ENCODE assay signal across 14 cellular contexts in genomic region chr9:93033541-93033940, GRCh38. TPM values are rescaled to one million over a fixed set of nuclear protein-coding genes. Genes with fewer than 3 reads are reported as not detected.
DNase-seq lines count a peak whose midpoint lies in the region; ATAC-seq and TF ChIP-seq lines count a peak whose summit lies in the region.
"Had no signal": no experiment of that assay in that cellular context is flagged by ENCODE, and none has a peak within 500 bp of the region (broad histone marks: within the 10 kb centered on the region; RNA-seq: fewer than 3 reads in every experiment).

No MANE protein-coding gene starts in this region.

- DNase-seq in T-helper 1 cell, result no peak
- DNase-seq in nephron progenitor cell, result no peak
- DNase-seq in NCI-H69 (lab: John Stamatoyannopoulos, UW), result no peak
- DNase-seq: ACHN; activated CD4-positive, CD25-positive, alpha-beta regulatory T cell treated with anti-CD3 and anti-CD28 coated beads, Interleukin-2, amount 50 U/mL, for 72 hours; effector memory CD8-positive, alpha-beta T cell; H9; occipital lobe; substantia nigra had no signal

- TF ChIP-seq CTCF in nephron progenitor cell (IDR thresholded peaks at IDR 0.05), result no peak

- ATAC-seq in activated T-helper 17 cell treated with anti-CD3 and anti-CD28 coated beads, Interleukin-2, amount 50 U/mL, for 72 hours (replicated peaks), result no peak
- ATAC-seq in HG03521 (IDR thresholded peaks at IDR 0.05; ENCODE audit: unreplicated experiment), result no peak
- ATAC-seq in HG03139 (IDR thresholded peaks at IDR 0.05; ENCODE audit: unreplicated experiment), result no peak
- ATAC-seq: effector memory CD8-positive, alpha-beta T cell had no signal

- H3K4me1 Mint-ChIP-seq in T-helper 1 cell treated with Interleukin-12 subunit alpha and Interleukin-12 subunit beta and Interleukin-4 antibody, amounts not matched to agents 30 μg/mL and 1 μg/mL, for 36 hours (ENCODE audit: low read depth), result peaks cover 24% of the 10 kb centered on the region
- H3K4me1 Mint-ChIP-seq in IgD-negative memory B cell, result peaks cover 16 to 33% (median 23%) of the 10 kb centered on the region in 3 donors
- H3K4me1 Mint-ChIP-seq in activated T-helper 17 cell treated with anti-CD3 and anti-CD28 coated beads, Interleukin-2, amount 50 U/mL, for 72 hours, result peaks cover 24% of the 10 kb centered on the region
- peaks cover 33% of the 10 kb centered on the region for H3K4me1 Mint-ChIP-seq in nephron progenitor cell

- no peak overlapping the region for H3K4me3 Mint-ChIP-seq in T-helper 1 cell treated with Interleukin-12 subunit alpha and Interleukin-12 subunit beta and Interleukin-4 antibody, amounts not matched to agents 30 μg/mL and 1 μg/mL, for 36 hours
- H3K4me3 Mint-ChIP-seq in IgD-negative memory B cell (peak overlapping the region in 1 of 4 donors; percentile 49), nephron progenitor cell (no peak overlapping the region)
- no peak overlapping the region for H3K4me3 Mint-ChIP-seq in activated T-helper 17 cell treated with anti-CD3 and anti-CD28 coated beads, Interleukin-2, amount 50 U/mL, for 72 hours
- H3K4me3 Mint-ChIP-seq: effector memory CD8-positive, alpha-beta T cell; H9 had no signal

- H3K27ac Mint-ChIP-seq in T-helper 1 cell treated with Interleukin-12 subunit alpha and Interleukin-12 subunit beta and Interleukin-4 antibody, amounts not matched to agents 30 μg/mL and 1 μg/mL, for 36 hours, result peak overlapping the region; percentile 73
- H3K27ac Mint-ChIP-seq in IgD-negative memory B cell (peak overlapping the region in 2 of 3 donors; percentile 75 to 87), nephron progenitor cell (peak overlapping the region; percentile 95)
- peak overlapping the region; percentile 84 for H3K27ac Mint-ChIP-seq in activated T-helper 17 cell treated with anti-CD3 and anti-CD28 coated beads, Interleukin-2, amount 50 U/mL, for 72 hours
- H3K27ac Mint-ChIP-seq: H9 had no signal

- no peaks in the 10 kb centered on the region for H3K9me3 Mint-ChIP-seq in T-helper 1 cell treated with Interleukin-12 subunit alpha and Interleukin-12 subunit beta and Interleukin-4 antibody, amounts not matched to agents 30 μg/mL and 1 μg/mL, for 36 hours
- H3K9me3 Mint-ChIP-seq in IgD-negative memory B cell, result no peaks in the 10 kb centered on the region
- H3K9me3 Mint-ChIP-seq in activated T-helper 17 cell treated with anti-CD3 and anti-CD28 coated beads, Interleukin-2, amount 50 U/mL, for 72 hours, result no peaks in the 10 kb centered on the region
- no peaks in the 10 kb centered on the region for H3K9me3 Mint-ChIP-seq in nephron progenitor cell
- H3K9me3 Mint-ChIP-seq: effector memory CD8-positive, alpha-beta T cell; H9 had no signal

- H3K27me3 Mint-ChIP-seq in T-helper 1 cell treated with Interleukin-12 subunit alpha and Interleukin-12 subunit beta and Interleukin-4 antibody, amounts not matched to agents 30 μg/mL and 1 μg/mL, for 36 hours (ENCODE audit: low read depth), result no peaks in the 10 kb centered on the region
- H3K27me3 Mint-ChIP-seq in IgD-negative memory B cell, result no peaks in the 10 kb centered on the region
- no peaks in the 10 kb centered on the region for H3K27me3 Mint-ChIP-seq in activated T-helper 17 cell treated with anti-CD3 and anti-CD28 coated beads, Interleukin-2, amount 50 U/mL, for 72 hours
- H3K27me3 Mint-ChIP-seq in nephron progenitor cell (ENCODE audit: low read depth, poor library complexity), result peaks cover 7% of the 10 kb centered on the region
- H3K27me3 Mint-ChIP-seq: effector memory CD8-positive, alpha-beta T cell had no signal

- H3K36me3 Mint-ChIP-seq in T-helper 1 cell treated with Interleukin-12 subunit alpha and Interleukin-12 subunit beta and Interleukin-4 antibody, amounts not matched to agents 30 μg/mL and 1 μg/mL, for 36 hours (ENCODE audit: low read depth), result peaks cover 44% of the 10 kb centered on the region
- H3K36me3 Mint-ChIP-seq in IgD-negative memory B cell (peaks cover 9% of the 10 kb centered on the region), nephron progenitor cell (ENCODE audit: low read depth) (no peaks in the 10 kb centered on the region)
- H3K36me3 Mint-ChIP-seq in activated T-helper 17 cell treated with anti-CD3 and anti-CD28 coated beads, Interleukin-2, amount 50 U/mL, for 72 hours (ENCODE audit: low read depth), result peaks cover 81% of the 10 kb centered on the region

RNA-seq across cellular contexts. Expression of gene SUSD3, which starts 25.0 kb away (rescaled TPM):
- polyA plus RNA-seq in IgD-negative memory B cell, result 96.3 TPM
- 10 to 100 TPM; 45.4 to 68.4 TPM for total RNA-seq in activated T-helper 17 cell treated with anti-CD3 and anti-CD28 coated beads, Interleukin-2, amount 50 U/mL, for 72 hours
